ENCODE assay signal across 1 cellular context in the genomic region with DNA sequence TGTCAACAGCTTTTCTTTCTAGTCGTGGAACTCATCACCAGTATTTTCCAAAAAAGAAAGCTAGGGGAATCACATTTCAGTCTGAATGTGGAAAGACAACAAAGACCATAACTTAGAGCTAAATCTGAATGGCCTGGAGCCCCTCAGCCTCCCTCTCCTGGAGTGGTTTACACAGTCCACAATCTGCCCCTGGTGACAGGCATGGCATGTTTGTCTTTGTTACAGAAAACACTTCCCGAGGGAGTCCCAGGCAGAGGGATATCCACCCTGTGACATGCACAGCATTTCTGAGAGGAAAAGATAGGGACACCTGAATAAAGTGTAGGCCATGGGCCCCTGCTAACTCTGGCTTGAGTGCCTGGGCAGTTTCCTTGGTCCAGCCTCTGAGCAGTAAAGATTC.
TF ChIP-seq lines count a peak whose summit lies in the region.

No MANE protein-coding gene starts in this region.

TF ChIP-seq in HepG2, 621 proteins besides CTCF, POLR2A, EP300 and RAD21 (continued from another document and continues in another):
- TF ChIP-seq, protein P1, sequence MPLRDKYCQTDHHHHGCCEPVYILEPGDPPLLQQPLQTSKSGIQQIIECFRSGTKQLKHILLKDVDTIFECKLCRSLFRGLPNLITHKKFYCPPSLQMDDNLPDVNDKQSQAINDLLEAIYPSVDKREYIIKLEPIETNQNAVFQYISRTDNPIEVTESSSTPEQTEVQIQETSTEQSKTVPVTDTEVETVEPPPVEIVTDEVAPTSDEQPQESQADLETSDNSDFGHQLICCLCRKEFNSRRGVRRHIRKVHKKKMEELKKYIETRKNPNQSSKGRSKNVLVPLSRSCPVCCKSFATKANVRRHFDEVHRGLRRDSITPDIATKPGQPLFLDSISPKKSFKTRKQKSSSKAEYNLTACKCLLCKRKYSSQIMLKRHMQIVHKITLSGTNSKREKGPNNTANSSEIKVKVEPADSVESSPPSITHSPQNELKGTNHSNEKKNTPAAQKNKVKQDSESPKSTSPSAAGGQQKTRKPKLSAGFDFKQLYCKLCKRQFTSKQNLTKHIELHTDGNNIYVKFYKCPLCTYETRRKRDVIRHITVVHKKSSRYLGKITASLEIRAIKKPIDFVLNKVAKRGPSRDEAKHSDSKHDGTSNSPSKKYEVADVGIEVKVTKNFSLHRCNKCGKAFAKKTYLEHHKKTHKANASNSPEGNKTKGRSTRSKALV (CRISPR knock-in tag; IDR thresholded peaks at IDR 0.05), result no peak
- TF ChIP-seq KAT2B (IDR thresholded peaks at IDR 0.05; ENCODE audit: borderline replicate concordance, low read depth, low read length) (no peak), SMAD3 (CRISPR knock-in tag; IDR thresholded peaks at IDR 0.05) (no peak), JUNB (CRISPR knock-in tag; IDR thresholded peaks at IDR 0.05; ENCODE audit: borderline replicate concordance) (no peak), ZSCAN31 (CRISPR knock-in tag; IDR thresholded peaks at IDR 0.05; ENCODE audit: low read depth) (no peak), NFIB (CRISPR knock-in tag; IDR thresholded peaks at IDR 0.05; ENCODE audit: borderline replicate concordance) (no peak), PAX8 (CRISPR knock-in tag; IDR thresholded peaks at IDR 0.05; ENCODE audit: borderline replicate concordance) (no peak), ZFX (CRISPR knock-in tag; IDR thresholded peaks at IDR 0.05; ENCODE audit: low read depth) (peak; percentile 47; the same call in 1 of the 2 replicates), SMARCC2 (IDR thresholded peaks at IDR 0.05) (no peak), CAMTA2 (CRISPR knock-in tag; IDR thresholded peaks at IDR 0.05; ENCODE audit: borderline replicate concordance) (no peak), ZNF432 (CRISPR knock-in tag; IDR thresholded peaks at IDR 0.05; ENCODE audit: borderline replicate concordance) (no peak), RXRB (CRISPR knock-in tag; IDR thresholded peaks at IDR 0.05; ENCODE audit: borderline replicate concordance) (0 out of 2 replicates have a peak, but pooled peaks have one; percentile 13), ZNF558 (CRISPR knock-in tag; IDR thresholded peaks at IDR 0.05; ENCODE audit: borderline replicate concordance) (no peak), ZBTB7A (CRISPR knock-in tag; IDR thresholded peaks at IDR 0.05) (no peak), SRSF4 (IDR thresholded peaks at IDR 0.05; ENCODE audit: low read depth, low read length, poor library complexity, severe bottlenecking) (no peak), ZNF292 (CRISPR knock-in tag; IDR thresholded peaks at IDR 0.05; ENCODE audit: borderline replicate concordance, low read depth) (peak; percentile 81; the same call in 1 of the 2 replicates), CHCHD3 (CRISPR knock-in tag; IDR thresholded peaks at IDR 0.05) (no peak)
- TF ChIP-seq, protein P2, sequence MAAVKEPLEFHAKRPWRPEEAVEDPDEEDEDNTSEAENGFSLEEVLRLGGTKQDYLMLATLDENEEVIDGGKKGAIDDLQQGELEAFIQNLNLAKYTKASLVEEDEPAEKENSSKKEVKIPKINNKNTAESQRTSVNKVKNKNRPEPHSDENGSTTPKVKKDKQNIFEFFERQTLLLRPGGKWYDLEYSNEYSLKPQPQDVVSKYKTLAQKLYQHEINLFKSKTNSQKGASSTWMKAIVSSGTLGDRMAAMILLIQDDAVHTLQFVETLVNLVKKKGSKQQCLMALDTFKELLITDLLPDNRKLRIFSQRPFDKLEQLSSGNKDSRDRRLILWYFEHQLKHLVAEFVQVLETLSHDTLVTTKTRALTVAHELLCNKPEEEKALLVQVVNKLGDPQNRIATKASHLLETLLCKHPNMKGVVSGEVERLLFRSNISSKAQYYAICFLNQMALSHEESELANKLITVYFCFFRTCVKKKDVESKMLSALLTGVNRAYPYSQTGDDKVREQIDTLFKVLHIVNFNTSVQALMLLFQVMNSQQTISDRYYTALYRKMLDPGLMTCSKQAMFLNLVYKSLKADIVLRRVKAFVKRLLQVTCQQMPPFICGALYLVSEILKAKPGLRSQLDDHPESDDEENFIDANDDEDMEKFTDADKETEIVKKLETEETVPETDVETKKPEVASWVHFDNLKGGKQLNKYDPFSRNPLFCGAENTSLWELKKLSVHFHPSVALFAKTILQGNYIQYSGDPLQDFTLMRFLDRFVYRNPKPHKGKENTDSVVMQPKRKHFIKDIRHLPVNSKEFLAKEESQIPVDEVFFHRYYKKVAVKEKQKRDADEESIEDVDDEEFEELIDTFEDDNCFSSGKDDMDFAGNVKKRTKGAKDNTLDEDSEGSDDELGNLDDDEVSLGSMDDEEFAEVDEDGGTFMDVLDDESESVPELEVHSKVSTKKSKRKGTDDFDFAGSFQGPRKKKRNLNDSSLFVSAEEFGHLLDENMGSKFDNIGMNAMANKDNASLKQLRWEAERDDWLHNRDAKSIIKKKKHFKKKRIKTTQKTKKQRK (IDR thresholded peaks at IDR 0.05; ENCODE audit: low read length), result no peak
- TF ChIP-seq, protein P3, sequence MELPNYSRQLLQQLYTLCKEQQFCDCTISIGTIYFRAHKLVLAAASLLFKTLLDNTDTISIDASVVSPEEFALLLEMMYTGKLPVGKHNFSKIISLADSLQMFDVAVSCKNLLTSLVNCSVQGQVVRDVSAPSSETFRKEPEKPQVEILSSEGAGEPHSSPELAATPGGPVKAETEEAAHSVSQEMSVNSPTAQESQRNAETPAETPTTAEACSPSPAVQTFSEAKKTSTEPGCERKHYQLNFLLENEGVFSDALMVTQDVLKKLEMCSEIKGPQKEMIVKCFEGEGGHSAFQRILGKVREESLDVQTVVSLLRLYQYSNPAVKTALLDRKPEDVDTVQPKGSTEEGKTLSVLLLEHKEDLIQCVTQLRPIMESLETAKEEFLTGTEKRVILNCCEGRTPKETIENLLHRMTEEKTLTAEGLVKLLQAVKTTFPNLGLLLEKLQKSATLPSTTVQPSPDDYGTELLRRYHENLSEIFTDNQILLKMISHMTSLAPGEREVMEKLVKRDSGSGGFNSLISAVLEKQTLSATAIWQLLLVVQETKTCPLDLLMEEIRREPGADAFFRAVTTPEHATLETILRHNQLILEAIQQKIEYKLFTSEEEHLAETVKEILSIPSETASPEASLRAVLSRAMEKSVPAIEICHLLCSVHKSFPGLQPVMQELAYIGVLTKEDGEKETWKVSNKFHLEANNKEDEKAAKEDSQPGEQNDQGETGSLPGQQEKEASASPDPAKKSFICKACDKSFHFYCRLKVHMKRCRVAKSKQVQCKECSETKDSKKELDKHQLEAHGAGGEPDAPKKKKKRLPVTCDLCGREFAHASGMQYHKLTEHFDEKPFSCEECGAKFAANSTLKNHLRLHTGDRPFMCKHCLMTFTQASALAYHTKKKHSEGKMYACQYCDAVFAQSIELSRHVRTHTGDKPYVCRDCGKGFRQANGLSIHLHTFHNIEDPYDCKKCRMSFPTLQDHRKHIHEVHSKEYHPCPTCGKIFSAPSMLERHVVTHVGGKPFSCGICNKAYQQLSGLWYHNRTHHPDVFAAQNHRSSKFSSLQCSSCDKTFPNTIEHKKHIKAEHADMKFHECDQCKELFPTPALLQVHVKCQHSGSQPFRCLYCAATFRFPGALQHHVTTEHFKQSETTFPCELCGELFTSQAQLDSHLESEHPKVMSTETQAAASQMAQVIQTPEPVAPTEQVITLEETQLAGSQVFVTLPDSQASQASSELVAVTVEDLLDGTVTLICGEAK (IDR thresholded peaks at IDR 0.05), result no peak
- TF ChIP-seq, protein P3 (CRISPR knock-in tag; IDR thresholded peaks at IDR 0.05), result no peak; the same call in 1 of the 2 replicates
- TF ChIP-seq, protein P4, sequence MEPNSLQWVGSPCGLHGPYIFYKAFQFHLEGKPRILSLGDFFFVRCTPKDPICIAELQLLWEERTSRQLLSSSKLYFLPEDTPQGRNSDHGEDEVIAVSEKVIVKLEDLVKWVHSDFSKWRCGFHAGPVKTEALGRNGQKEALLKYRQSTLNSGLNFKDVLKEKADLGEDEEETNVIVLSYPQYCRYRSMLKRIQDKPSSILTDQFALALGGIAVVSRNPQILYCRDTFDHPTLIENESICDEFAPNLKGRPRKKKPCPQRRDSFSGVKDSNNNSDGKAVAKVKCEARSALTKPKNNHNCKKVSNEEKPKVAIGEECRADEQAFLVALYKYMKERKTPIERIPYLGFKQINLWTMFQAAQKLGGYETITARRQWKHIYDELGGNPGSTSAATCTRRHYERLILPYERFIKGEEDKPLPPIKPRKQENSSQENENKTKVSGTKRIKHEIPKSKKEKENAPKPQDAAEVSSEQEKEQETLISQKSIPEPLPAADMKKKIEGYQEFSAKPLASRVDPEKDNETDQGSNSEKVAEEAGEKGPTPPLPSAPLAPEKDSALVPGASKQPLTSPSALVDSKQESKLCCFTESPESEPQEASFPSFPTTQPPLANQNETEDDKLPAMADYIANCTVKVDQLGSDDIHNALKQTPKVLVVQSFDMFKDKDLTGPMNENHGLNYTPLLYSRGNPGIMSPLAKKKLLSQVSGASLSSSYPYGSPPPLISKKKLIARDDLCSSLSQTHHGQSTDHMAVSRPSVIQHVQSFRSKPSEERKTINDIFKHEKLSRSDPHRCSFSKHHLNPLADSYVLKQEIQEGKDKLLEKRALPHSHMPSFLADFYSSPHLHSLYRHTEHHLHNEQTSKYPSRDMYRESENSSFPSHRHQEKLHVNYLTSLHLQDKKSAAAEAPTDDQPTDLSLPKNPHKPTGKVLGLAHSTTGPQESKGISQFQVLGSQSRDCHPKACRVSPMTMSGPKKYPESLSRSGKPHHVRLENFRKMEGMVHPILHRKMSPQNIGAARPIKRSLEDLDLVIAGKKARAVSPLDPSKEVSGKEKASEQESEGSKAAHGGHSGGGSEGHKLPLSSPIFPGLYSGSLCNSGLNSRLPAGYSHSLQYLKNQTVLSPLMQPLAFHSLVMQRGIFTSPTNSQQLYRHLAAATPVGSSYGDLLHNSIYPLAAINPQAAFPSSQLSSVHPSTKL (CRISPR knock-in tag; IDR thresholded peaks at IDR 0.05), result peak; percentile 57; the same call in 1 of the 2 replicates
- TF ChIP-seq, protein P5, sequence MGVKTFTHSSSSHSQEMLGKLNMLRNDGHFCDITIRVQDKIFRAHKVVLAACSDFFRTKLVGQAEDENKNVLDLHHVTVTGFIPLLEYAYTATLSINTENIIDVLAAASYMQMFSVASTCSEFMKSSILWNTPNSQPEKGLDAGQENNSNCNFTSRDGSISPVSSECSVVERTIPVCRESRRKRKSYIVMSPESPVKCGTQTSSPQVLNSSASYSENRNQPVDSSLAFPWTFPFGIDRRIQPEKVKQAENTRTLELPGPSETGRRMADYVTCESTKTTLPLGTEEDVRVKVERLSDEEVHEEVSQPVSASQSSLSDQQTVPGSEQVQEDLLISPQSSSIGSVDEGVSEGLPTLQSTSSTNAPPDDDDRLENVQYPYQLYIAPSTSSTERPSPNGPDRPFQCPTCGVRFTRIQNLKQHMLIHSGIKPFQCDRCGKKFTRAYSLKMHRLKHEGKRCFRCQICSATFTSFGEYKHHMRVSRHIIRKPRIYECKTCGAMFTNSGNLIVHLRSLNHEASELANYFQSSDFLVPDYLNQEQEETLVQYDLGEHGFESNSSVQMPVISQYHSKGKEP (CRISPR knock-in tag; IDR thresholded peaks at IDR 0.05), result no peak
- TF ChIP-seq, protein P6, sequence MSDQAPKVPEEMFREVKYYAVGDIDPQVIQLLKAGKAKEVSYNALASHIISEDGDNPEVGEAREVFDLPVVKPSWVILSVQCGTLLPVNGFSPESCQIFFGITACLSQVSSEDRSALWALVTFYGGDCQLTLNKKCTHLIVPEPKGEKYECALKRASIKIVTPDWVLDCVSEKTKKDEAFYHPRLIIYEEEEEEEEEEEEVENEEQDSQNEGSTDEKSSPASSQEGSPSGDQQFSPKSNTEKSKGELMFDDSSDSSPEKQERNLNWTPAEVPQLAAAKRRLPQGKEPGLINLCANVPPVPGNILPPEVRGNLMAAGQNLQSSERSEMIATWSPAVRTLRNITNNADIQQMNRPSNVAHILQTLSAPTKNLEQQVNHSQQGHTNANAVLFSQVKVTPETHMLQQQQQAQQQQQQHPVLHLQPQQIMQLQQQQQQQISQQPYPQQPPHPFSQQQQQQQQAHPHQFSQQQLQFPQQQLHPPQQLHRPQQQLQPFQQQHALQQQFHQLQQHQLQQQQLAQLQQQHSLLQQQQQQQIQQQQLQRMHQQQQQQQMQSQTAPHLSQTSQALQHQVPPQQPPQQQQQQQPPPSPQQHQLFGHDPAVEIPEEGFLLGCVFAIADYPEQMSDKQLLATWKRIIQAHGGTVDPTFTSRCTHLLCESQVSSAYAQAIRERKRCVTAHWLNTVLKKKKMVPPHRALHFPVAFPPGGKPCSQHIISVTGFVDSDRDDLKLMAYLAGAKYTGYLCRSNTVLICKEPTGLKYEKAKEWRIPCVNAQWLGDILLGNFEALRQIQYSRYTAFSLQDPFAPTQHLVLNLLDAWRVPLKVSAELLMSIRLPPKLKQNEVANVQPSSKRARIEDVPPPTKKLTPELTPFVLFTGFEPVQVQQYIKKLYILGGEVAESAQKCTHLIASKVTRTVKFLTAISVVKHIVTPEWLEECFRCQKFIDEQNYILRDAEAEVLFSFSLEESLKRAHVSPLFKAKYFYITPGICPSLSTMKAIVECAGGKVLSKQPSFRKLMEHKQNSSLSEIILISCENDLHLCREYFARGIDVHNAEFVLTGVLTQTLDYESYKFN (CRISPR knock-in tag; conservative IDR thresholded peaks at IDR 0.05), result peak; percentile 48
- TF ChIP-seq, protein P7, sequence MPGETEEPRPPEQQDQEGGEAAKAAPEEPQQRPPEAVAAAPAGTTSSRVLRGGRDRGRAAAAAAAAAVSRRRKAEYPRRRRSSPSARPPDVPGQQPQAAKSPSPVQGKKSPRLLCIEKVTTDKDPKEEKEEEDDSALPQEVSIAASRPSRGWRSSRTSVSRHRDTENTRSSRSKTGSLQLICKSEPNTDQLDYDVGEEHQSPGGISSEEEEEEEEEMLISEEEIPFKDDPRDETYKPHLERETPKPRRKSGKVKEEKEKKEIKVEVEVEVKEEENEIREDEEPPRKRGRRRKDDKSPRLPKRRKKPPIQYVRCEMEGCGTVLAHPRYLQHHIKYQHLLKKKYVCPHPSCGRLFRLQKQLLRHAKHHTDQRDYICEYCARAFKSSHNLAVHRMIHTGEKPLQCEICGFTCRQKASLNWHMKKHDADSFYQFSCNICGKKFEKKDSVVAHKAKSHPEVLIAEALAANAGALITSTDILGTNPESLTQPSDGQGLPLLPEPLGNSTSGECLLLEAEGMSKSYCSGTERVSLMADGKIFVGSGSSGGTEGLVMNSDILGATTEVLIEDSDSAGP (CRISPR knock-in tag; IDR thresholded peaks at IDR 0.05; ENCODE audit: borderline replicate concordance), result no peak
